8 cellular contexts compared by ENCODE assay signal in genomic region chr14:39433452-39433813, GRCh38. TPM values are rescaled to one million over a fixed set of nuclear protein-coding genes. Genes with fewer than 3 reads are reported as not detected.
DNase-seq lines count a peak whose midpoint lies in the region; ATAC-seq and TF ChIP-seq lines count a peak whose summit lies in the region.

No MANE protein-coding gene starts in this region.

- peaks cover 0 to 4% (median 2%) of the 10 kb centered on the region in 3 donors for H3K36me3 Mint-ChIP-seq in naive thymus-derived CD8-positive, alpha-beta T cell

- H3K9me2 ChIP-seq in Loucy (replicated peaks; ENCODE audit: low read depth, low read length), result no peaks in the 10 kb centered on the region

- H3K4me3 ChIP-seq in BJ (ENCODE audit: low read depth, low read length) (peak overlapping the region; percentile 60), Loucy (ENCODE audit: low read length, poor library complexity, severe bottlenecking) (peak overlapping the region; percentile 85), coronary artery (peak overlapping the region; percentile 94)

- ATAC-seq in naive thymus-derived CD8-positive, alpha-beta T cell, result no peak
- ATAC-seq in HG03095 (IDR thresholded peaks at IDR 0.05; ENCODE audit: unreplicated experiment), result no peak
- no peak for ATAC-seq in HG02763 (IDR thresholded peaks at IDR 0.05; ENCODE audit: unreplicated experiment)
- ATAC-seq in HG03442 (IDR thresholded peaks at IDR 0.05; ENCODE audit: unreplicated experiment), result no peak
- ATAC-seq in HG02981 (IDR thresholded peaks at IDR 0.05; ENCODE audit: unreplicated experiment), result no peak

- peak overlapping the region; percentile 90 to 98 for H3K27ac ChIP-seq in coronary artery

- no peaks in the 10 kb centered on the region; the same call in 1 of the 2 replicates for H3F3A ChIP-seq in Loucy (ENCODE audit: low read depth)

- peaks cover 27% of the 10 kb centered on the region for H3K4me1 ChIP-seq in Loucy (ENCODE audit: insufficient read depth, low read length, poor library complexity, severe bottlenecking)

- no peaks in the 10 kb centered on the region for H3K27me3 Mint-ChIP-seq in naive thymus-derived CD8-positive, alpha-beta T cell

- H2AFZ ChIP-seq in Loucy (ENCODE audit: low read length), result peak overlapping the region; percentile 97; the same call in 1 of the 2 replicates

- peak overlapping the region; percentile 65 for H3K9ac ChIP-seq in Loucy (ENCODE audit: low read depth, low read length, poor library complexity, severe bottlenecking)

- H3K4me3 Mint-ChIP-seq in naive thymus-derived CD8-positive, alpha-beta T cell, result peak overlapping the region; percentile 83 to 100 (median 99)

- H3K9me3 ChIP-seq in Loucy (ENCODE audit: insufficient read depth, low read depth, low read length), result no peaks in the 10 kb centered on the region

- no peak for TF ChIP-seq CTCF in BJ (IDR thresholded peaks at IDR 0.05; ENCODE audit: insufficient read depth, low read depth, low read length)
- TF ChIP-seq CTCF in Loucy (conservative IDR thresholded peaks at IDR 0.05; ENCODE audit: low read length), result no peak
- no peak for TF ChIP-seq CTCF in coronary artery (IDR thresholded peaks at IDR 0.05)

- CTCF ChIA-PET in BJ (lab: Yijun Ruan, JAX), result interaction anchor here (0.9 kb wide), 1 partner anchor 12 kb away, joined by 4 read pairs; no protein-coding TSS in a partner anchor

- no peaks in the 10 kb centered on the region for H3K9me3 Mint-ChIP-seq in naive thymus-derived CD8-positive, alpha-beta T cell

- H3K27me3 ChIP-seq in BJ (ENCODE audit: control insufficient read depth, insufficient read depth, low read length) (no peaks in the 10 kb centered on the region), Loucy (ENCODE audit: insufficient read depth, low read length, poor library complexity, severe bottlenecking) (no peaks in the 10 kb centered on the region)

- peak overlapping the region; percentile 94 to 100 (median 100) for H3K27ac Mint-ChIP-seq in naive thymus-derived CD8-positive, alpha-beta T cell

- peak overlapping the region; percentile 78 for H3K4me2 ChIP-seq in Loucy (ENCODE audit: low read depth, low read length, poor library complexity, severe bottlenecking)

- POLR2A ChIA-PET in BJ (lab: Charles Lee), result interaction anchor here (0.6 kb wide), 1 partner anchor 12 kb away, joined by 3 read pairs; no protein-coding TSS in a partner anchor
- POLR2A ChIA-PET in naive thymus-derived CD8-positive, alpha-beta T cell (lab: Charles Lee), result interaction anchor here (0.7 to 4.9 kb wide), 5 partner anchors 166 to 359 kb away, joined by 4 to 71 read pairs (median 29); partner anchors contain the start of genes SEC23A and TRAPPC6B

- DNase-seq in BJ (ENCODE audit: low read depth), result no peak
- DNase-seq in coronary artery (ENCODE audit: low spot score), result no peak
- no peak for DNase-seq in naive thymus-derived CD8-positive, alpha-beta T cell

- H3K36me3 ChIP-seq in BJ (ENCODE audit: control insufficient read depth, insufficient read depth, low read length) (no peaks in the 10 kb centered on the region), Loucy (ENCODE audit: insufficient read depth, low read length) (no peaks in the 10 kb centered on the region)

- peaks cover 32% of the 10 kb centered on the region for H4K20me1 ChIP-seq in Loucy (ENCODE audit: insufficient read depth, low read length, poor library complexity, severe bottlenecking)

- peaks cover 31% of the 10 kb centered on the region for H3K79me2 ChIP-seq in Loucy (ENCODE audit: insufficient read depth, low read length)

- peaks cover 19 to 39% (median 35%) of the 10 kb centered on the region in 4 donors for H3K4me1 Mint-ChIP-seq in naive thymus-derived CD8-positive, alpha-beta T cell

RNA-seq across cellular contexts. Expression of gene FBXO33, which starts 1.2 kb away (rescaled TPM):
- polyA plus RNA-seq in BJ (2011; rRNA removed), result 7.3 and 9.1 TPM in 2 replicates
- 5.9 and 7.9 TPM in 2 replicates for polyA minus RNA-seq in BJ (2011; rRNA and poly(A)+ RNA removed)
- total RNA-seq in naive thymus-derived CD8-positive, alpha-beta T cell, result 10 to 100 TPM; 29.9 to 31.6 TPM
- polyA plus RNA-seq in naive thymus-derived CD8-positive, alpha-beta T cell, result 10 to 100 TPM; 14.7 to 24.1 (median 19.3) TPM
